ENCODE assay signal across 1 cellular context in genomic region chr5:125409496-125410351, GRCh38.
TF ChIP-seq lines count a peak whose summit lies in the region.

No MANE protein-coding gene starts in this region.

TF ChIP-seq in SK-N-SH, 30 proteins besides CTCF, POLR2A, EP300 and RAD21 (continued from another document):
- no peak for TF ChIP-seq IRF3 (IDR thresholded peaks at IDR 0.05; ENCODE audit: low read depth, low read length)
- TF ChIP-seq NFIC (IDR thresholded peaks at IDR 0.05; ENCODE audit: borderline replicate concordance): no peak
- TF ChIP-seq YY1 (IDR thresholded peaks at IDR 0.05; ENCODE audit: low read depth): no peak
- no peak for TF ChIP-seq ZBTB33 (IDR thresholded peaks at IDR 0.05; ENCODE audit: borderline replicate concordance, low read depth)
- TF ChIP-seq EZH2phosphoT487 (IDR thresholded peaks at IDR 0.05; ENCODE audit: borderline replicate concordance, low read depth): no peak
- TF ChIP-seq JUND (IDR thresholded peaks at IDR 0.05): peak; percentile 32
- TF ChIP-seq NRF1 (IDR thresholded peaks at IDR 0.05; ENCODE audit: low read depth, low read length): no peak
- 0 out of 2 replicates have a peak, but pooled peaks have one; percentile 37 for TF ChIP-seq TEAD4 (IDR thresholded peaks at IDR 0.05; ENCODE audit: borderline replicate concordance, insufficient read depth)
- TF ChIP-seq FOXM1 (IDR thresholded peaks at IDR 0.05; ENCODE audit: low read depth): no peak; the same call in 1 of the 2 replicates
- TF ChIP-seq GABPA (IDR thresholded peaks at IDR 0.05; ENCODE audit: low read depth): no peak
- no peak for TF ChIP-seq MAX (IDR thresholded peaks at IDR 0.05; ENCODE audit: low read depth)
- peak; percentile 84 for TF ChIP-seq GATA2 (CRISPR knock-in tag; IDR thresholded peaks at IDR 0.05)
- no peak; the same call in 1 of the 2 replicates for TF ChIP-seq POLR2AphosphoS5 (IDR thresholded peaks at IDR 0.05; ENCODE audit: low read depth, low read length)
